1 cellular context compared by ENCODE assay signal in the genomic region with DNA sequence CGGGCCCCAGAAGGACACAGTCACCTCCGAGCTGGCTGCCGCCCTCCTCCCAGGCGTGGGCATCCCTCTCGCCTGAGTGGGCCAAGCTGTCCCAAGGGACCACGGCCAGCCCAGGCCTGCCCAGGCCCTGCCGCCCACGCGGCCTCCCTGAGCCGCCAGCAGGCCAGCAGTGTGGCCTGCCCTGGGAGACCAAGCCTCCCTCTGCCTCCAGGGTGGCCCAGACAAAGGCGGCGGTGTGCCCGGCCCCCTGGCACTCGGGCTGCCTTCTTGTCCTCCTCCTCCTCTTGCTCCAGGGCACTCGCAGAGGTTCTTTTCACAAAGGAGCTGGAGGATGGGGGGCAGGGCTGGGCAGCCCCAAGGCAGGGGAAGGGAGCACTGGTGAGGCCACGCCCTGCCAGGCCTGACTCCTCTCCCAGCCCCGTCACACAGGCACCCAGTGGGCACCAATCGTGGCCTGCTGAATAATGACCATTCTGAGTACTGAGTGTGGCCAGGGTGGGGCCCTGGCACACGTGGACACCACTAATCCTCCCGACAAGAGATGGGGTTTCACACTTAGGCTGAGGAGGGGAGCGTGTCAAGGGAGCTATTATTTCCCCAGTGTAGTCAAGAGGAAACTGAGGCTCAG.
TF ChIP-seq lines count a peak whose summit lies in the region.

No MANE protein-coding gene starts in this region.

TF ChIP-seq in SK-N-SH, 30 proteins besides CTCF, POLR2A, EP300 and RAD21 (continued from another document):
- TF ChIP-seq, protein P1, sequence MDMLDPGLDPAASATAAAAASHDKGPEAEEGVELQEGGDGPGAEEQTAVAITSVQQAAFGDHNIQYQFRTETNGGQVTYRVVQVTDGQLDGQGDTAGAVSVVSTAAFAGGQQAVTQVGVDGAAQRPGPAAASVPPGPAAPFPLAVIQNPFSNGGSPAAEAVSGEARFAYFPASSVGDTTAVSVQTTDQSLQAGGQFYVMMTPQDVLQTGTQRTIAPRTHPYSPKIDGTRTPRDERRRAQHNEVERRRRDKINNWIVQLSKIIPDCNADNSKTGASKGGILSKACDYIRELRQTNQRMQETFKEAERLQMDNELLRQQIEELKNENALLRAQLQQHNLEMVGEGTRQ (IDR thresholded peaks at IDR 0.05; ENCODE audit: borderline replicate concordance, low read depth, low read length): no peak
- no peak for TF ChIP-seq POLR2AphosphoS5 (IDR thresholded peaks at IDR 0.05; ENCODE audit: low read depth, low read length)
TF ChIP-seq in SK-N-SH: peak in this region for 0.
